ENCODE assay signal across 10 cellular contexts in the genomic region with DNA sequence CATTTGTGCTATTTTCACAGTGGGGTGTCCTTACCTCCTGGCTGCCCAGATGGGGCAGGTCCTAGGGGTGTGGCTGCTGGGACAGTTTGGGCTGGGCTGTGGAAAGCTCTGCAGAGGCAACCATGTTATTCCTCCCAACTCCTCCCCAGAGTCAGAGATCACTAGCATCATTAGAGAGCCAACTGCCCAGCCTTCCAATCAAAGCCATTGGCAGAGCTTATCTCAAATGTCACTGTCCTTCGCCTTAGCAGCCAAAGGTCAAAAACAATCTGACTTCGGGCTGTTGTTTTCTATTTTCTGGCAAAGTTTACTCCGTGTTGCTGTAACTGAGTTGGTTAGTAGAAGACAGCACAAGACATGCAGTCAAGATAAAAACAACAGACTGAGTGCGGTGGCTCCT. TPM values are rescaled to one million over a fixed set of nuclear protein-coding genes. Genes with fewer than 3 reads are reported as not detected.
"Had no signal": no experiment of that assay in that cellular context is flagged by ENCODE, and none has a peak within 500 bp of the region (broad histone marks: within the 10 kb centered on the region; RNA-seq: fewer than 3 reads in every experiment).

No MANE protein-coding gene starts in this region.

- H3K9ac ChIP-seq: GM23248 had no signal

- DNase-seq: GM23248, H9, HCEC 1CT, IMR-90, KG1 had no signal

- ATAC-seq: K562 had no signal

- H3K27ac Mint-ChIP-seq: H9 had no signal

- H3K4me3 ChIP-seq: GM23248, K562 had no signal

- H2AFZ ChIP-seq: GM23248 had no signal

- H3K4me3 Mint-ChIP-seq: H9 had no signal

- H3K27ac ChIP-seq: GM23248 had no signal

- FAIRE-seq: H1, H54, HTR-8/SVneo, K562 had no signal

RNA-seq across cellular contexts. Expression of gene HRH2, which starts 33.5 kb away (rescaled TPM):
- total RNA-seq: GM23248, HT-29, IMR-90, K562 had no signal
- polyA plus RNA-seq: GM23248, IMR-90 had no signal
